Comparison of ENCODE assay signal across 8 cellular contexts in the genomic region with DNA sequence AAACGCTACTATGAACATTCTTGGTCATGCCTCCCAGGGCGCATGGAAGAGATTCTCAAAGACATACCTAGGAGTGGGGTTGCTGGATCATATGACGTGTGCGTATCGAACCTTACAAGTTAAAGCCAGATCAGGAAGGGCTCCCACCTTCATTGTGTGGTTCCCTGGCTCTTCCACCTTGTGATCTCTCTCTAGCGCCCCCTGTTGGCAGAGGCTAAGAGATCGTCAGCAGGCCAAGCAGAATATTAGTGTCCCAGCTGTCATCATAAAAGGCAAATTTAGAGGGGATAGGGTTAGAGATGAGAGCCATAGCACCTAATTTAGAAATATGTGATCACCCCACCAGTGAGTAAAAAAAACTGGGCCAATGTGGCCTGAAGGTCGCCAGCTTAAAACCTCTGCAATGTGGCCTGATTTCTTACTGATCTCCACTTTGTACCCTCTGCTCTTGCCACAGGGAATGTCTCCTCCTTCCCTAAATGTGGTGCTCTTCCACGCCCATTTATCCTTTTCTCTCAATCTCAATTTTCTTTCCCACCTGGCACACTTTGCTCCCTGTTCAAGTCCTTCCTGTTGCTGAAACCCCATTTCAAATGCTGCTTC.
DNase-seq lines count a peak whose midpoint lies in the region; ATAC-seq, FAIRE-seq and TF ChIP-seq lines count a peak whose summit lies in the region.

No MANE protein-coding gene starts in this region.

- no peaks in the 10 kb centered on the region for H3K36me3 Mint-ChIP-seq in naive B cell

- no peak overlapping the region for H3K4me3 Mint-ChIP-seq in naive B cell
- H3K4me3 Mint-ChIP-seq in stimulated activated naive CD8-positive, alpha-beta T cell treated with anti-CD3 and anti-CD28 coated beads, Interleukin-15, amount 100 ng/mL, for 72 hours: no peak overlapping the region

- peak; percentile 76 for DNase-seq in A673 (ENCODE audit: low spot score)
- peak; percentile 27 for DNase-seq in GM12892 (ENCODE audit: insufficient read length)
- peak; percentile 31 to 77 for DNase-seq in NCI-H526 (lab: John Stamatoyannopoulos, UW)
- peak; percentile 80 for DNase-seq in activated CD8-positive, alpha-beta memory T cell treated with anti-CD3 and anti-CD28 coated beads for 24 hours
- DNase-seq in epithelial cell of esophagus (ENCODE audit: low read depth): peak; percentile 65
- DNase-seq in naive B cell: peak; percentile 11
- DNase-seq in stimulated activated naive CD8-positive, alpha-beta T cell treated with anti-CD3 and anti-CD28 coated beads, Interleukin-15, amount 100 ng/mL, for 72 hours: peak; percentile 49 to 55

- H3K36me3 ChIP-seq in A673 (ENCODE audit: insufficient read depth, low read length, poor library complexity, severe bottlenecking): no peaks in the 10 kb centered on the region

- H3K4me1 ChIP-seq in A673 (ENCODE audit: insufficient read depth, low read length, poor library complexity, severe bottlenecking): no peaks in the 10 kb centered on the region

- peaks cover 0 to 21% (median 5%) of the 10 kb centered on the region in 3 donors for H3K27me3 Mint-ChIP-seq in naive B cell
- no peaks in the 10 kb centered on the region for H3K27me3 Mint-ChIP-seq in stimulated activated naive CD8-positive, alpha-beta T cell treated with anti-CD3 and anti-CD28 coated beads, Interleukin-15, amount 100 ng/mL, for 72 hours

- POLR2A ChIA-PET in A673 (lab: Charles Lee; ENCODE audit: low non-redundant PET): no interaction called here

- H3K27ac ChIP-seq in A673 (ENCODE audit: low read depth, low read length, poor library complexity, severe bottlenecking): no peak overlapping the region

- no peak overlapping the region for H3K27ac Mint-ChIP-seq in naive B cell
- no peak overlapping the region for H3K27ac Mint-ChIP-seq in stimulated activated naive CD8-positive, alpha-beta T cell treated with anti-CD3 and anti-CD28 coated beads, Interleukin-15, amount 100 ng/mL, for 72 hours

- no peaks in the 10 kb centered on the region for H3K9me3 ChIP-seq in A673 (ENCODE audit: low read depth, low read length, poor library complexity, severe bottlenecking)

- H3K4me1 Mint-ChIP-seq in naive B cell: no peaks in the 10 kb centered on the region
- H3K4me1 Mint-ChIP-seq in stimulated activated naive CD8-positive, alpha-beta T cell treated with anti-CD3 and anti-CD28 coated beads, Interleukin-15, amount 100 ng/mL, for 72 hours: peaks cover 6% of the 10 kb centered on the region

- peak; percentile 86 for FAIRE-seq in GM12892 (lab: Jason Lieb, UNC)

- no peak overlapping the region for H3K4me3 ChIP-seq in A673 (ENCODE audit: low read depth, low read length, poor library complexity, severe bottlenecking)
- no peak overlapping the region for H3K4me3 ChIP-seq in epithelial cell of esophagus (ENCODE audit: low read length)

- intact Hi-C loops in A673 (cut with micrococcal nuclease; ENCODE audit: unreplicated experiment): loop anchor here (1.0 kb wide), 1 partner anchor 247 kb away; no protein-coding TSS in a partner anchor

- TF ChIP-seq POLR2A in GM12892 (IDR thresholded peaks at IDR 0.05; ENCODE audit: low read depth, low read length): no peak

- H3K9me3 Mint-ChIP-seq in naive B cell: no peaks in the 10 kb centered on the region
- no peaks in the 10 kb centered on the region for H3K9me3 Mint-ChIP-seq in stimulated activated naive CD8-positive, alpha-beta T cell treated with anti-CD3 and anti-CD28 coated beads, Interleukin-15, amount 100 ng/mL, for 72 hours

- CTCF ChIA-PET in A673 (lab: Charles Lee): interaction anchor here (2.3 kb wide), 1 partner anchor 247 kb away, joined by 8 read pairs; no protein-coding TSS in a partner anchor

- no peak for ATAC-seq in naive B cell (ENCODE audit: low read depth in 2 of 2)
- peak; percentile 55 for ATAC-seq in stimulated activated naive CD8-positive, alpha-beta T cell treated with anti-CD3 and anti-CD28 coated beads, Interleukin-15, amount 100 ng/mL, for 72 hours
- ATAC-seq in HG02623 (IDR thresholded peaks at IDR 0.05; ENCODE audit: unreplicated experiment): no peak

- no TSS peak for BruUV-seq in A673 (replicated peaks; lab: Mats Ljungman, UMichigan)

- TF ChIP-seq CTCF in A673 (conservative IDR thresholded peaks at IDR 0.05; ENCODE audit: low read depth, low read length): peak; percentile 95
- peak; percentile 95 for TF ChIP-seq CTCF in epithelial cell of esophagus (IDR thresholded peaks at IDR 0.05; ENCODE audit: insufficient read depth, low read depth, low read length, missing control alignments)

- no peaks in the 10 kb centered on the region for H3K27me3 ChIP-seq in A673 (replicated peaks; ENCODE audit: insufficient read depth, low read depth, low read length, poor library complexity)

Comparison
In these comparisons a context has a peak if more than half of its experiments do, and no peak if none do; other contexts are left out.
1. DNase-seq: peak in every context shown above with its lines; median percentile 80 in activated CD8-positive, alpha-beta memory T cell treated with anti-CD3 and anti-CD28 coated beads for 24 hours; 76 in A673; 65 in epithelial cell of esophagus; 54 in NCI-H526; 52 in stimulated activated naive CD8-positive, alpha-beta T cell treated with anti-CD3 and anti-CD28 coated beads, Interleukin-15, amount 100 ng/mL, for 72 hours; 27 in GM12892; 11 in naive B cell.